8 cellular contexts compared by ENCODE assay signal in genomic region chr6:31585531-31585930, GRCh38. TPM values are rescaled to one million over a fixed set of nuclear protein-coding genes. Genes with fewer than 3 reads are reported as not detected.
DNase-seq lines count a peak whose midpoint lies in the region; ATAC-seq and TF ChIP-seq lines count a peak whose summit lies in the region.

No MANE protein-coding gene starts in this region.

- TF ChIP-seq CTCF in CD8-positive, alpha-beta T cell (IDR thresholded peaks at IDR 0.05): peak; percentile 44
- peak; percentile 59 for TF ChIP-seq CTCF in HL-60 (IDR thresholded peaks at IDR 0.05; ENCODE audit: insufficient read depth, low read length)
- TF ChIP-seq CTCF in omental fat pad (IDR thresholded peaks at IDR 0.05): no peak

- H3K27me3 ChIP-seq in CD8-positive, alpha-beta T cell (ENCODE audit: insufficient read depth, low read length): no peaks in the 10 kb centered on the region
- H3K27me3 ChIP-seq in HL-60 (ENCODE audit: insufficient read depth, poor library complexity, severe bottlenecking): no peaks in the 10 kb centered on the region

- no peaks in the 10 kb centered on the region for H3K27me3 Mint-ChIP-seq in CD8-positive, alpha-beta T cell (ENCODE audit: low read depth)
- no peaks in the 10 kb centered on the region for H3K27me3 Mint-ChIP-seq in activated CD8-positive, alpha-beta T cell treated with anti-CD3 and anti-CD28 coated beads, Interleukin-2, amount 10 ng/mL, durations not matched to agents 7 days and 5 days (ENCODE audit: low read depth)
- H3K27me3 Mint-ChIP-seq in memory B cell: no peaks in the 10 kb centered on the region

- H3K4me3 Mint-ChIP-seq in CD8-positive, alpha-beta T cell: peak overlapping the region; percentile 71
- peak overlapping the region; percentile 84 for H3K4me3 Mint-ChIP-seq in activated CD8-positive, alpha-beta T cell treated with anti-CD3 and anti-CD28 coated beads, Interleukin-2, amount 10 ng/mL, durations not matched to agents 7 days and 5 days
- peak overlapping the region; percentile 73 for H3K4me3 Mint-ChIP-seq in memory B cell

- no peaks in the 10 kb centered on the region for H3K9me3 ChIP-seq in CD8-positive, alpha-beta T cell (ENCODE audit: low read length)

- H3K36me3 Mint-ChIP-seq in CD8-positive, alpha-beta T cell: peaks cover 31% of the 10 kb centered on the region
- peaks cover 60% of the 10 kb centered on the region for H3K36me3 Mint-ChIP-seq in activated CD8-positive, alpha-beta T cell treated with anti-CD3 and anti-CD28 coated beads, Interleukin-2, amount 10 ng/mL, durations not matched to agents 7 days and 5 days (ENCODE audit: low read depth)
- peaks cover 22% of the 10 kb centered on the region for H3K36me3 Mint-ChIP-seq in memory B cell

- DNase-seq in CD8-positive, alpha-beta T cell: peak in 3 of 7 experiments; percentile 37 to 51 (median 41)
- DNase-seq in HL-60 (ENCODE audit: low read depth in 1 of 2, low spot score in 1 of 2) (peak in 1 of 2 experiments; percentile 82), memory B cell (ENCODE audit: low spot score in 2 of 2) (no peak), cortex of kidney (lab: John Stamatoyannopoulos, UW) (no peak), NCI-H345 treated with DMSO at 0.1 percent for 48 hours (lab: John Stamatoyannopoulos, UW; ENCODE audit: unreplicated experiment) (no peak), omental fat pad (ENCODE audit: low spot score) (no peak)
- DNase-seq in activated CD8-positive, alpha-beta T cell treated with anti-CD3 and anti-CD28 coated beads, Interleukin-2, amount 10 ng/mL, durations not matched to agents 7 days and 5 days: peak; percentile 76

- ATAC-seq in CD8-positive, alpha-beta T cell: peak; percentile 14
- ATAC-seq in activated CD8-positive, alpha-beta T cell treated with anti-CD3 and anti-CD28 coated beads, Interleukin-2, amount 10 ng/mL, durations not matched to agents 7 days and 5 days: peak; percentile 16
- no peak for ATAC-seq in memory B cell (ENCODE audit: low read depth)
- no peak for ATAC-seq in GM21526 (IDR thresholded peaks at IDR 0.05; ENCODE audit: low FRiP score, unreplicated experiment)
- no peak for ATAC-seq in omental fat pad (ENCODE audit: low FRiP score)

- peaks cover 76% of the 10 kb centered on the region for H3K4me1 Mint-ChIP-seq in CD8-positive, alpha-beta T cell (ENCODE audit: low read depth)
- H3K4me1 Mint-ChIP-seq in activated CD8-positive, alpha-beta T cell treated with anti-CD3 and anti-CD28 coated beads, Interleukin-2, amount 10 ng/mL, durations not matched to agents 7 days and 5 days (ENCODE audit: low read depth): peaks cover 74% of the 10 kb centered on the region
- H3K4me1 Mint-ChIP-seq in memory B cell: peaks cover 41% of the 10 kb centered on the region

- H3K36me3 ChIP-seq in CD8-positive, alpha-beta T cell (ENCODE audit: insufficient read depth, low read length): no peaks in the 10 kb centered on the region

- H3K4me1 ChIP-seq in CD8-positive, alpha-beta T cell (ENCODE audit: insufficient read depth, low read length): peaks cover 75% of the 10 kb centered on the region

- peak overlapping the region; percentile 93 for H3K27ac Mint-ChIP-seq in CD8-positive, alpha-beta T cell
- H3K27ac Mint-ChIP-seq in activated CD8-positive, alpha-beta T cell treated with anti-CD3 and anti-CD28 coated beads, Interleukin-2, amount 10 ng/mL, durations not matched to agents 7 days and 5 days: peak overlapping the region; percentile 94
- H3K27ac Mint-ChIP-seq in memory B cell: peak overlapping the region; percentile 86

- CTCF ChIA-PET in CD8-positive, alpha-beta T cell (lab: Charles Lee): interaction anchor here (1.9 to 36.4 kb wide), 4 partner anchors 6 to 88 kb away, joined by 6 to 1206 read pairs (median 827); partner anchors contain the start of genes ATP6V1G2, DDX39B, LST1 and LTA
- CTCF ChIA-PET in activated CD8-positive, alpha-beta T cell treated with anti-CD3 and anti-CD28 coated beads, Interleukin-2, amount 10 ng/mL, durations not matched to agents 7 days and 5 days (lab: Charles Lee): interaction anchor here (1.1 to 24.1 kb wide), 9 partner anchors 4 to 240 kb away, joined by 3 to 928 read pairs (median 11); partner anchors contain the start of genes AIF1, ATP6V1G2, DDX39B and LST1

- no peaks in the 10 kb centered on the region for H3K9me3 Mint-ChIP-seq in CD8-positive, alpha-beta T cell
- H3K9me3 Mint-ChIP-seq in activated CD8-positive, alpha-beta T cell treated with anti-CD3 and anti-CD28 coated beads, Interleukin-2, amount 10 ng/mL, durations not matched to agents 7 days and 5 days (ENCODE audit: insufficient read depth): no peaks in the 10 kb centered on the region
- H3K9me3 Mint-ChIP-seq in memory B cell: no peaks in the 10 kb centered on the region

- intact Hi-C loops in CD8-positive, alpha-beta T cell (cut with DNase I, micrococcal nuclease): no loop called here

- H3K27ac ChIP-seq in CD8-positive, alpha-beta T cell (ENCODE audit: low read depth, low read length): peak overlapping the region; percentile 1
- H3K27ac ChIP-seq in HL-60 (replicated peaks): peak overlapping the region; percentile 98

- POLR2A ChIA-PET in CD8-positive, alpha-beta T cell (lab: Charles Lee): interaction anchor here (2.7 to 16.5 kb wide), 3 partner anchors 8 to 10 kb away, joined by 11 to 387 read pairs (median 22); partner anchors contain the start of genes NCR3 and TNF
- POLR2A ChIA-PET in activated CD8-positive, alpha-beta T cell treated with anti-CD3 and anti-CD28 coated beads, Interleukin-2, amount 10 ng/mL, durations not matched to agents 7 days and 5 days (lab: Charles Lee): interaction anchor here (0.8 to 14.3 kb wide), 8 partner anchors 10 to 44 kb away, joined by 3 to 388 read pairs (median 8); partner anchors contain the start of genes DDX39B, NCR3 and TNF

- peak overlapping the region; percentile 18 for H3K4me3 ChIP-seq in CD8-positive, alpha-beta T cell (ENCODE audit: low read depth, low read length)
- H3K4me3 ChIP-seq in HL-60 (replicated peaks; ENCODE audit: insufficient read depth, low read length): no peak overlapping the region

RNA-seq across cellular contexts. Expression of gene LST1, which starts 0.5 kb away (rescaled TPM):
- 10 to 100 TPM; 13.0 to 14.2 TPM for total RNA-seq in CD8-positive, alpha-beta T cell
- total RNA-seq in activated CD8-positive, alpha-beta T cell treated with anti-CD3 and anti-CD28 coated beads, Interleukin-2, amount 10 ng/mL, durations not matched to agents 7 days and 5 days: 100 to 1,000 TPM; 125 to 139 TPM
- 10 to 100 TPM; 16.3 to 34.2 (median 19.2) TPM for total RNA-seq in omental fat pad

RNA-seq across cellular contexts. Expression of gene LTB, which starts 3.3 kb away (rescaled TPM):
- 100 to 1,000 TPM; 180 to 204 TPM for total RNA-seq in CD8-positive, alpha-beta T cell
- total RNA-seq in activated CD8-positive, alpha-beta T cell treated with anti-CD3 and anti-CD28 coated beads, Interleukin-2, amount 10 ng/mL, durations not matched to agents 7 days and 5 days: 100 to 1,000 TPM; 613 to 618 TPM
- 1 to 10 TPM in 3 of 4 donors, under 1 TPM in 1; 0.72 to 5.5 (median 1.9) TPM for total RNA-seq in omental fat pad

RNA-seq across cellular contexts. Expression of gene NCR3, which starts 7.3 kb away (rescaled TPM):
- 10 to 100 TPM; 17.4 to 18.2 TPM for total RNA-seq in CD8-positive, alpha-beta T cell
- 100 to 1,000 TPM; 107 to 115 TPM for total RNA-seq in activated CD8-positive, alpha-beta T cell treated with anti-CD3 and anti-CD28 coated beads, Interleukin-2, amount 10 ng/mL, durations not matched to agents 7 days and 5 days
- not detected for total RNA-seq in omental fat pad

RNA-seq across cellular contexts. Expression of gene TNF, which starts 10.2 kb away (rescaled TPM):
- 10 to 100 TPM; 30.1 to 32.7 TPM for total RNA-seq in CD8-positive, alpha-beta T cell
- 10 to 100 TPM; 53.4 to 55.0 TPM for total RNA-seq in activated CD8-positive, alpha-beta T cell treated with anti-CD3 and anti-CD28 coated beads, Interleukin-2, amount 10 ng/mL, durations not matched to agents 7 days and 5 days
- 1 to 10 TPM in 1 of 4 donors, under 1 TPM in 2, not detected in 1; 0.65 to 1.5 (median 0.96) TPM for total RNA-seq in omental fat pad

RNA-seq across cellular contexts. Expression of gene LTA, which starts 13.4 kb away (rescaled TPM):
- 10 to 100 TPM; 17.1 to 17.2 TPM for total RNA-seq in CD8-positive, alpha-beta T cell
- 10 to 100 TPM; 19.4 to 24.6 TPM for total RNA-seq in activated CD8-positive, alpha-beta T cell treated with anti-CD3 and anti-CD28 coated beads, Interleukin-2, amount 10 ng/mL, durations not matched to agents 7 days and 5 days
- not detected for total RNA-seq in omental fat pad

Comparison
In these comparisons a context has a peak if more than half of its experiments do, and no peak if none do; other contexts are left out.
1. ATAC-seq: peak in CD8-positive, alpha-beta T cell (single experiment) and activated CD8-positive, alpha-beta T cell treated with anti-CD3 and anti-CD28 coated beads, Interleukin-2, amount 10 ng/mL, durations not matched to agents 7 days and 5 days (single experiment); none in memory B cell (single experiment), GM21526 (single experiment) and omental fat pad (single experiment).
2. CTCF ChIP-seq: peak in CD8-positive, alpha-beta T cell (single experiment) and HL-60 (single experiment); none in omental fat pad (0 of 3).
3. RNA of gene LTB, which starts 3.3 kb away (total RNA-seq): 613 to 618 TPM in activated CD8-positive, alpha-beta T cell treated with anti-CD3 and anti-CD28 coated beads, Interleukin-2, amount 10 ng/mL, durations not matched to agents 7 days and 5 days and 180 to 204 TPM in CD8-positive, alpha-beta T cell; 0.72 to 5.5 TPM in omental fat pad; every median in the first group is over 10 times any median in the second.
4. RNA of gene NCR3, which starts 7.3 kb away (total RNA-seq): 107 to 115 TPM in activated CD8-positive, alpha-beta T cell treated with anti-CD3 and anti-CD28 coated beads, Interleukin-2, amount 10 ng/mL, durations not matched to agents 7 days and 5 days and 17.4 to 18.2 TPM in CD8-positive, alpha-beta T cell; not detected in omental fat pad; every median in the first group is over 10 times any median in the second.
5. Peak in every context shown above with its lines, with median percentiles within 50 percentile points of each other: H3K27ac Mint-ChIP-seq and H3K4me3 Mint-ChIP-seq.